Comparison of ENCODE assay signal across 8 cellular contexts in genomic region chr4:88284378-88285234, GRCh38. TPM values are rescaled to one million over a fixed set of nuclear protein-coding genes. Genes with fewer than 3 reads are reported as not detected.
DNase-seq lines count a peak whose midpoint lies in the region; ATAC-seq and TF ChIP-seq lines count a peak whose summit lies in the region.

Gene PPM1K (minus strand): TSS chr4:88284561. CDS start chr4:88278583, 5,978 bp downstream.

- H3K4me3 ChIP-seq in GM12865 (ENCODE audit: low read depth, low read length) (peak within 1 kb of the TSS; percentile 93), ovary (peak within 1 kb of the TSS; percentile 91), thyroid gland (replicated peaks in 1 of 3) (peak within 1 kb of the TSS; percentile 6 to 83 (median 54))

- peak; percentile 99 for DNase-seq in GM12865 (ENCODE audit: low read depth)
- peak; percentile 96 to 98 (median 98) for DNase-seq in NCI-H1417 (lab: John Stamatoyannopoulos, UW)
- peak; percentile 81 to 92 for DNase-seq in SW 1271 (lab: John Stamatoyannopoulos, UW)
- peak; percentile 95 for DNase-seq in activated naive CD8-positive, alpha-beta T cell treated with anti-CD3 and anti-CD28 coated beads, Interleukin-2, amount 50 U/mL, for 16 hours (ENCODE audit: low read depth, low spot score)
- DNase-seq in Right ventricle myocardium inferior (ENCODE audit: missing footprints): peak; percentile 100
- DNase-seq in ovary: peak; percentile 100
- DNase-seq in thyroid gland: peak; percentile 100

- WGBS in ovary, 3 donors: 0% methylated on average over 50 to 56 of the region's 56 CpGs
- WGBS in thyroid gland, 2 donors: 0 to 1% methylated on average over 35 to 48 of the region's 56 CpGs

- intact Hi-C loops in Right ventricle myocardium inferior (cut with DNase I): loop anchor here (1.0 to 10.0 kb wide), 5 partner anchors 56 to 238 kb away; partner anchors contain the start of genes HERC5 and PYURF
- intact Hi-C loops in ovary (cut with DNase I): loop anchor here in 3 of 4 donors (5.0 to 10.0 kb wide), 3 partner anchors 60 to 173 kb away; partner anchors contain the start of genes HERC5 (in 1 of the 3) and HERC6 (in 1 of the 3)
- intact Hi-C loops in thyroid gland (cut with DNase I): no loop called here

- ATAC-seq in HG02759 (IDR thresholded peaks at IDR 0.05; ENCODE audit: unreplicated experiment): peak; percentile 85
- ATAC-seq in Right ventricle myocardium inferior: peak; percentile 98

- H3K27ac ChIP-seq in ovary: peak within 1 kb of the TSS; percentile 98 to 100
- H3K27ac ChIP-seq in thyroid gland: peak within 1 kb of the TSS; percentile 95 to 100 (median 99)

- H3K36me3 ChIP-seq in ovary: no peaks in the 10 kb centered on the region
- H3K36me3 ChIP-seq in thyroid gland: no peaks in the 10 kb centered on the region

- H3K4me1 ChIP-seq in ovary (ENCODE audit: insufficient read depth) (peaks cover 18% of the 10 kb centered on the region), thyroid gland (peaks cover 14 to 23% of the 10 kb centered on the region in 2 donors)

- TF ChIP-seq CTCF in GM12865 (IDR thresholded peaks at IDR 0.05; ENCODE audit: insufficient read depth, low read depth, low read length, missing control alignments) (no peak), ovary (IDR thresholded peaks at IDR 0.05) (peak in 2 of 3 donors; percentile 33 to 38), thyroid gland (IDR thresholded peaks at IDR 0.05) (no peak)

- H3K9me3 ChIP-seq in ovary (no peaks in the 10 kb centered on the region), thyroid gland (no peaks in the 10 kb centered on the region)

- H3K27me3 ChIP-seq in ovary (no peaks in the 10 kb centered on the region), thyroid gland (no peaks in the 10 kb centered on the region)

- TF ChIP-seq POLR2A in ovary (IDR thresholded peaks at IDR 0.05): peak; percentile 92
- TF ChIP-seq POLR2A in thyroid gland (IDR thresholded peaks at IDR 0.05): peak; percentile 46 to 96

- peak; percentile 63 for TF ChIP-seq EP300 in ovary (IDR thresholded peaks at IDR 0.05)

RNA-seq across cellular contexts. Expression of gene PPM1K, which starts in this region (rescaled TPM):
- total RNA-seq in Right ventricle myocardium inferior: 125 TPM
- 100 to 1,000 TPM in 1 of 7 donors, 10 to 100 TPM in 6; 34.2 to 111 (median 50.5) TPM for total RNA-seq in ovary
- 10 to 100 TPM; 33.6 to 61.0 TPM for polyA plus RNA-seq in ovary
- 10 to 100 TPM; 28.4 to 66.5 (median 46.2) TPM for total RNA-seq in thyroid gland

Comparison
In these comparisons a context has a peak if more than half of its experiments do, and no peak if none do; other contexts are left out.
1. Peak in every context shown above with its lines: DNase-seq, ATAC-seq, H3K4me3 ChIP-seq and H3K27ac ChIP-seq.
2. CTCF ChIP-seq: peak in ovary (2 of 3); none in GM12865 (single experiment) and thyroid gland (0 of 6).